8 cellular contexts compared by ENCODE assay signal in the genomic region with DNA sequence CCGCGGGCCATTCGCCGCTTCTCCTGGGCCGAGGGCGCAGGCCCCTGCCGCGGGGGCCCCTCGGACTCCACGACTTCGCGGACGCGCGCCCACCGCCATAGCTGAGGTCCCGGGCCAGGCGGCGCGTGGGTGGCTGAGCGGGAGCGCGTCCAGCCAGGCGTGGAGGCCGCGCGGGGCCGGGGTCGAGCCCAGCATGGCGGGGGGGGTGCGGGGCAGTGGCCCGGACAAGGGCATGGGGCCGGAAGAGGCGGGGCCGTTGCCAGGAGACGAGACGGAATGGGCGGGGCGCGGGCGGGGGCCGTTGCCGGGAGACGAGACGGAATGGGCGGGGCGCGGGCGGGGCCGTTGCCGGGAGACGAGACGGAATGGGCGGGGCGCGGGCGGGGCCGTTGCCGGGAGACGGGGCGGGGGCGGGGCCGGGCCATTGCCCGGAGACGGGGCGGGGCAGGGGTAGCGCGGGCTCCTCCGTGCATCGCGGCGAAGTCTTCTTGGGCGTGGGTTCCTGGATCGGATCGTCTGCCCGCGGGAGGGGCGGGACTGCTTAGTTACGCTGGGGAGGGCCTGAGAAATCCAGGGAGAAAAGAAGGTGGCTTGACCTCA. TPM values are rescaled to one million over a fixed set of nuclear protein-coding genes. Genes with fewer than 3 reads are reported as not detected.
DNase-seq lines count a peak whose midpoint lies in the region; ATAC-seq, FAIRE-seq and TF ChIP-seq lines count a peak whose summit lies in the region.

No MANE protein-coding gene starts in this region.

- DNase-seq in AG10803 (ENCODE audit: low read depth) (peak; percentile 60), NOMO-1 (lab: John Stamatoyannopoulos, UW; ENCODE audit: unreplicated experiment in 2 of 2) (peak; percentile 43 to 79), H1 (ENCODE audit: low read depth in 1 of 2, low spot score in 2 of 2) (peak in 1 of 2 experiments; percentile 78), mesenteric fat pad (ENCODE audit: low spot score) (peak; percentile 96)
- DNase-seq in activated CD8-positive, alpha-beta memory T cell treated with anti-CD3 and anti-CD28 coated beads, Interleukin-2, amount 50 U/mL, for 1 hour (ENCODE audit: extremely low read depth): peak; percentile 54
- peak; percentile 75 to 80 for DNase-seq in stimulated activated CD8-positive, alpha-beta memory T cell treated with anti-CD3 and anti-CD28 coated beads, Interleukin-15, amount 100 ng/mL, for 48 hours (ENCODE audit: low read depth in 2 of 2)

- H3K56ac ChIP-seq in H1 (replicated peaks; ENCODE audit: insufficient read length, low read depth, low read length): no peak overlapping the region

- no peak overlapping the region for H3K27ac ChIP-seq in H1 (ENCODE audit: low read depth, low read length)

- CTCF ChIA-PET in H1 (lab: Charles Lee; ENCODE audit: partially characterized antibody): interaction anchor here (0.6 to 2.4 kb wide), 4 partner anchors 16 to 46 kb away, joined by 3 to 8 read pairs (median 4); no protein-coding TSS in a partner anchor

- H3K79me1 ChIP-seq in H1 (ENCODE audit: low read depth, low read length): no peaks in the 10 kb centered on the region

- H3K4me2 ChIP-seq in H1 (ENCODE audit: insufficient read depth in 1 of 2, low read depth in 2 of 2, low read length in 2 of 2): peak overlapping the region; percentile 72 to 94

- no peaks in the 10 kb centered on the region for H3K79me2 ChIP-seq in H1 (ENCODE audit: control insufficient read depth in 1 of 2, insufficient read depth in 2 of 2, low read length in 2 of 2)

- H3K23ac ChIP-seq in H1 (ENCODE audit: insufficient read length): no peak overlapping the region

- no peak for TF ChIP-seq RAD21 in H1 (IDR thresholded peaks at IDR 0.05 in 1 of 2, conservative IDR thresholded peaks at IDR 0.05 in 1 of 2; ENCODE audit: low read depth in 2 of 2, low read length in 2 of 2)

- no peak overlapping the region for H2BK15ac ChIP-seq in H1 (ENCODE audit: low read length)

- no peaks in the 10 kb centered on the region for H4K20me1 ChIP-seq in H1 (replicated peaks in 1 of 2; ENCODE audit: control insufficient read depth in 1 of 2, insufficient read depth in 2 of 2, low read length in 2 of 2)

- TF ChIP-seq EP300 in H1 (IDR thresholded peaks at IDR 0.05; ENCODE audit: borderline replicate concordance in 1 of 2, low read depth in 2 of 2, low read length in 2 of 2): no peak

- H2AFZ ChIP-seq in H1 (ENCODE audit: low read length): no peak overlapping the region

- no peak overlapping the region for H2AK5ac ChIP-seq in H1 (ENCODE audit: low read depth, low read length)

- peak overlapping the region; percentile 78 for H3K18ac ChIP-seq in H1 (ENCODE audit: extremely low read depth, low read length)

- no peak overlapping the region for H2BK5ac ChIP-seq in H1 (ENCODE audit: low read depth, low read length)

- H3K4me3 ChIP-seq in AG10803 (ENCODE audit: low read length) (peak overlapping the region; percentile 57), H1 (ENCODE audit: extremely low read depth in 1 of 4, insufficient read depth in 2 of 4, low read depth in 3 of 4, low read length in 4 of 4) (peak overlapping the region; percentile 39 to 89 (median 58))

- H3K4ac ChIP-seq in H1 (replicated peaks; ENCODE audit: insufficient read length, low read depth, low read length): no peak overlapping the region

- H3K36me3 ChIP-seq in H1 (ENCODE audit: control insufficient read depth in 2 of 4, insufficient read depth in 4 of 4, low read length in 3 of 4): no peaks in the 10 kb centered on the region

- FAIRE-seq in H1 (lab: Jason Lieb, UNC): no peak

- H3K23me2 ChIP-seq in H1 (ENCODE audit: low read depth, low read length): peaks cover 7% of the 10 kb centered on the region; the same call in 1 of the 2 replicates

- H3K27me3 ChIP-seq in H1 (replicated peaks in 1 of 4; ENCODE audit: control insufficient read depth in 3 of 4, extremely low read depth in 1 of 4, insufficient read depth in 3 of 4, low read length in 3 of 4): peaks cover 0 to 15% (median 8%) of the 10 kb centered on the region in 4 experiments; a peak in 6 of 7 replicates

- H4K5ac ChIP-seq in H1 (ENCODE audit: insufficient read length, low read depth, low read length): peak overlapping the region; percentile 75

- H3K14ac ChIP-seq in H1 (ENCODE audit: insufficient read length): no peak overlapping the region

- peak overlapping the region in 1 of 4 experiments; percentile 83; a peak in 2 of 7 replicates for H3K9ac ChIP-seq in H1 (replicated peaks in 1 of 4; ENCODE audit: extremely low read depth in 1 of 4, low read depth in 3 of 4, low read length in 3 of 4)

- H4K91ac ChIP-seq in H1 (replicated peaks; ENCODE audit: insufficient read length, low read length): no peak overlapping the region

- 0 out of 2 replicates have a peak overlapping the region, but pooled peaks have one; percentile 79 for H4K8ac ChIP-seq in H1 (ENCODE audit: extremely low read depth, insufficient read depth, low read length)

- no peaks in the 10 kb centered on the region for H3K9me3 ChIP-seq in H1 (ENCODE audit: insufficient read depth in 2 of 2, low read depth in 1 of 2, low read length in 1 of 2)

- H2BK20ac ChIP-seq in H1 (ENCODE audit: low read length): no peak overlapping the region

- POLR2A ChIA-PET in H1 (lab: Charles Lee; ENCODE audit: partially characterized antibody): interaction anchor here (1.8 kb wide), 1 partner anchor 16 kb away, joined by 7 read pairs; a partner anchor contains a TSS

- H2BK12ac ChIP-seq in H1 (ENCODE audit: low read depth, low read length): no peak overlapping the region

- TF ChIP-seq POLR2A in H1 (IDR thresholded peaks at IDR 0.05; ENCODE audit: control extremely low read depth in 1 of 2, low read depth in 2 of 2, low read length in 2 of 2): no peak

- WGBS in H1 (ENCODE audit: extremely low coverage in 1 of 2, insufficient coverage in 1 of 2, insufficient read length in 1 of 2, insufficient replicate concordance in 2 of 2, low coverage in 1 of 2, low lambda C conversion rate in 2 of 2, missing lambda C conversion rate in 1 of 2), 2 experiments: 1% methylated on average over 27 of the region's 79 CpGs; no CpG with 5 or more reads in 1 of the 2 experiments

- ATAC-seq in GM18909 (IDR thresholded peaks at IDR 0.05; ENCODE audit: poor library complexity, unreplicated experiment): peak; percentile 53
- ATAC-seq in HG03108 (IDR thresholded peaks at IDR 0.05; ENCODE audit: unreplicated experiment): peak; percentile 51

- no peak overlapping the region for H2BK120ac ChIP-seq in H1 (replicated peaks; ENCODE audit: low read depth, low read length)

- TF ChIP-seq CTCF in AG10803 (conservative IDR thresholded peaks at IDR 0.05; ENCODE audit: low read length) (no peak), H1 (IDR thresholded peaks at IDR 0.05; ENCODE audit: control extremely low read depth in 1 of 3, insufficient read depth in 1 of 3, low read depth in 1 of 3, low read length in 3 of 3) (no peak)

- peaks cover 0 to 20% (median 11%) of the 10 kb centered on the region in 4 experiments; a peak in 5 of 7 replicates for H3K4me1 ChIP-seq in H1 (replicated peaks in 1 of 4; ENCODE audit: control insufficient read depth in 3 of 4, insufficient read depth in 4 of 4, low read length in 3 of 4)

RNA-seq across cellular contexts. Expression of a gene that starts 14.8 kb away (rescaled TPM):
- total RNA-seq in H1 (2021; fragmentation: NEBNext Ultra II Directional; extraction: Animal tissue kit (Norgen Biotek cat#: 25700)): 4.4 and 4.6 TPM in 2 replicates
- 4.6 and 6.0 TPM in 2 replicates for polyA plus RNA-seq in H1 (2011; rRNA removed)
- 3.4 TPM for polyA plus RNA-seq in H1 (2011; cell fraction: cytosol; rRNA removed)
- 24.5 TPM for polyA plus RNA-seq in H1 (2011; cell fraction: nucleus; rRNA removed)
- polyA plus RNA-seq in H1 (2012, experiment 1 of 2): 1.7 to 3.4 TPM (median 2.6 TPM) in 4 replicates
- polyA plus RNA-seq in H1 (2012, experiment 2 of 2): 1.7 TPM
- polyA plus RNA-seq in H1 (2013, experiment 1 of 2): 3.5 TPM
- 3.1 TPM for polyA plus RNA-seq in H1 (2013, experiment 2 of 2)
- polyA minus RNA-seq in H1 (2011; rRNA and poly(A)+ RNA removed): 2.2 and 2.5 TPM in 2 replicates
- polyA minus RNA-seq in H1 (2011; cell fraction: cytosol; rRNA and poly(A)+ RNA removed): 3.8 TPM
- polyA minus RNA-seq in H1 (2011; cell fraction: nucleus; rRNA and poly(A)+ RNA removed): 10.3 TPM
- 12.0 TPM for total RNA-seq in mesenteric fat pad

RNA-seq across cellular contexts. Expression of a gene that starts 24.2 kb away (rescaled TPM):
- total RNA-seq in H1 (2021; fragmentation: NEBNext Ultra II Directional; extraction: Animal tissue kit (Norgen Biotek cat#: 25700)): 4.7 and 5.6 TPM in 2 replicates
- polyA plus RNA-seq in H1 (2011; rRNA removed): 5.6 and 7.8 TPM in 2 replicates
- 4.6 TPM for polyA plus RNA-seq in H1 (2011; cell fraction: cytosol; rRNA removed)
- polyA plus RNA-seq in H1 (2011; cell fraction: nucleus; rRNA removed): 17.4 TPM
- polyA plus RNA-seq in H1 (2012, experiment 1 of 2): 3.4 to 5.9 TPM (median 5.1 TPM) in 4 replicates
- polyA plus RNA-seq in H1 (2012, experiment 2 of 2): 3.8 TPM
- 3.8 TPM for polyA plus RNA-seq in H1 (2013, experiment 1 of 2)
- polyA plus RNA-seq in H1 (2013, experiment 2 of 2): 3.5 TPM
- polyA minus RNA-seq in H1 (2011; rRNA and poly(A)+ RNA removed): 1.6 and 1.7 TPM in 2 replicates
- 5.8 TPM for polyA minus RNA-seq in H1 (2011; cell fraction: cytosol; rRNA and poly(A)+ RNA removed)
- 6.0 TPM for polyA minus RNA-seq in H1 (2011; cell fraction: nucleus; rRNA and poly(A)+ RNA removed)
- total RNA-seq in mesenteric fat pad: 4.0 TPM

RNA-seq across cellular contexts. Expression of a gene that starts 31.8 kb away (rescaled TPM):
- total RNA-seq in H1 (2021; fragmentation: NEBNext Ultra II Directional; extraction: Animal tissue kit (Norgen Biotek cat#: 25700)): 21.7 and 21.8 TPM in 2 replicates
- 0.47 and 0.97 TPM in 2 replicates for polyA plus RNA-seq in H1 (2011; rRNA removed)
- 0.56 TPM for polyA plus RNA-seq in H1 (2011; cell fraction: cytosol; rRNA removed)
- 3.0 TPM for polyA plus RNA-seq in H1 (2011; cell fraction: nucleus; rRNA removed)
- polyA plus RNA-seq in H1 (2012, experiment 1 of 2): 4.6 to 12.2 TPM (median 10.6 TPM) in 4 replicates
- 0.80 TPM for polyA plus RNA-seq in H1 (2012, experiment 2 of 2)
- polyA plus RNA-seq in H1 (2013, experiment 1 of 2): 23.8 TPM
- 24.8 TPM for polyA plus RNA-seq in H1 (2013, experiment 2 of 2)
- not detected in 2 replicates for polyA minus RNA-seq in H1 (2011; rRNA and poly(A)+ RNA removed)
- 6.3 TPM for polyA minus RNA-seq in H1 (2011; cell fraction: cytosol; rRNA and poly(A)+ RNA removed)
- 4.3 TPM for polyA minus RNA-seq in H1 (2011; cell fraction: nucleus; rRNA and poly(A)+ RNA removed)
- not detected for total RNA-seq in mesenteric fat pad

RNA-seq across cellular contexts. Expression of a gene that starts 46.8 kb away (rescaled TPM):
- 51.9 and 54.2 TPM in 2 replicates for total RNA-seq in H1 (2021; fragmentation: NEBNext Ultra II Directional; extraction: Animal tissue kit (Norgen Biotek cat#: 25700))
- polyA plus RNA-seq in H1 (2011; rRNA removed): 34.9 and 43.9 TPM in 2 replicates
- 37.4 TPM for polyA plus RNA-seq in H1 (2011; cell fraction: cytosol; rRNA removed)
- 90.0 TPM for polyA plus RNA-seq in H1 (2011; cell fraction: nucleus; rRNA removed)
- polyA plus RNA-seq in H1 (2012, experiment 1 of 2): 34.7 to 46.0 TPM (median 39.6 TPM) in 4 replicates
- 59.6 TPM for polyA plus RNA-seq in H1 (2012, experiment 2 of 2)
- polyA plus RNA-seq in H1 (2013, experiment 1 of 2): 29.0 TPM
- polyA plus RNA-seq in H1 (2013, experiment 2 of 2): 30.8 TPM
- 37.1 and 40.7 TPM in 2 replicates for polyA minus RNA-seq in H1 (2011; rRNA and poly(A)+ RNA removed)
- polyA minus RNA-seq in H1 (2011; cell fraction: cytosol; rRNA and poly(A)+ RNA removed): 26.8 TPM
- 44.3 TPM for polyA minus RNA-seq in H1 (2011; cell fraction: nucleus; rRNA and poly(A)+ RNA removed)
- 46.3 TPM for total RNA-seq in mesenteric fat pad

RNA-seq across cellular contexts. Expression of a gene that starts 46.9 kb away (rescaled TPM):
- total RNA-seq in H1 (2021; fragmentation: NEBNext Ultra II Directional; extraction: Animal tissue kit (Norgen Biotek cat#: 25700)): 64.5 and 71.7 TPM in 2 replicates
- polyA plus RNA-seq in H1 (2011; rRNA removed): 55.4 and 70.5 TPM in 2 replicates
- 50.7 TPM for polyA plus RNA-seq in H1 (2011; cell fraction: cytosol; rRNA removed)
- polyA plus RNA-seq in H1 (2011; cell fraction: nucleus; rRNA removed): 74.1 TPM
- 46.7 to 71.7 TPM (median 59.4 TPM) in 4 replicates for polyA plus RNA-seq in H1 (2012, experiment 1 of 2)
- polyA plus RNA-seq in H1 (2012, experiment 2 of 2): 86.3 TPM
- 42.1 TPM for polyA plus RNA-seq in H1 (2013, experiment 1 of 2)
- 37.2 TPM for polyA plus RNA-seq in H1 (2013, experiment 2 of 2)
- 25.8 and 35.1 TPM in 2 replicates for polyA minus RNA-seq in H1 (2011; rRNA and poly(A)+ RNA removed)
- 18.7 TPM for polyA minus RNA-seq in H1 (2011; cell fraction: cytosol; rRNA and poly(A)+ RNA removed)
- polyA minus RNA-seq in H1 (2011; cell fraction: nucleus; rRNA and poly(A)+ RNA removed): 26.4 TPM
- total RNA-seq in mesenteric fat pad: 32.9 TPM

Comparison
In these comparisons a context has a peak if more than half of its experiments do, and no peak if none do; other contexts are left out.
1. RNA of a gene that starts 31.8 kb away (total RNA-seq): 21.7 to 21.8 TPM in H1; not detected in mesenteric fat pad (single experiment); every median in the first group is over 10 times any median in the second.